Comparison of ENCODE assay signal across 16 cellular contexts in genomic region chr16:14240964-14241363, GRCh38.
"Had no signal": no experiment of that assay in that cellular context is flagged by ENCODE, and none has a peak within 500 bp of the region (broad histone marks: within the 10 kb centered on the region; RNA-seq: fewer than 3 reads in every experiment).

No MANE protein-coding gene starts in this region.

- H3K4me3 ChIP-seq: body of pancreas, gastrocnemius medialis, mucosa of descending colon, upper lobe of left lung had no signal

- H3K4me3 Mint-ChIP-seq: activated naive CD8-positive, alpha-beta T cell; central memory CD8-positive, alpha-beta T cell; dendritic cell treated with granulocyte-macrophage colony-stimulating factor and Interleukin-4, amounts not matched to agents 40 ng/mL and 50 ng/mL, for 4 days; effector memory CD8-positive, alpha-beta T cell; naive thymus-derived CD8-positive, alpha-beta T cell had no signal

- H3K27ac Mint-ChIP-seq: activated naive CD8-positive, alpha-beta T cell; dendritic cell treated with granulocyte-macrophage colony-stimulating factor and Interleukin-4, amounts not matched to agents 40 ng/mL and 50 ng/mL, for 4 days; effector memory CD8-positive, alpha-beta T cell had no signal

- H3K27me3 ChIP-seq: body of pancreas, gastrocnemius medialis, upper lobe of left lung had no signal

- DNase-seq: activated CD4-positive, alpha-beta T cell treated with anti-CD3 and anti-CD28 coated beads, Interleukin-2, amount 50 U/mL, for 48 hours; activated effector memory CD4-positive, alpha-beta T cell treated with Interleukin-2 at 50 U/mL for 16 hours; amniotic stem cell; effector memory CD8-positive, alpha-beta T cell; gastrocnemius medialis; left colon; mucosa of descending colon; naive thymus-derived CD8-positive, alpha-beta T cell; stimulated activated naive CD8-positive, alpha-beta T cell treated with anti-CD3 and anti-CD28 coated beads, Interleukin-15, Interleukin-2, amounts not matched to agents 100 U/mL and 50 U/mL, for 24 hours; upper lobe of left lung; WERI-Rb-1 had no signal

- H3K9me3 ChIP-seq: body of pancreas, gastrocnemius medialis, mucosa of descending colon, upper lobe of left lung had no signal

- H3K4me1 ChIP-seq: gastrocnemius medialis had no signal

- H3K27ac ChIP-seq: WERI-Rb-1 had no signal

- ATAC-seq: effector memory CD8-positive, alpha-beta T cell; left colon; mucosa of descending colon; naive thymus-derived CD8-positive, alpha-beta T cell; stimulated activated naive CD8-positive, alpha-beta T cell treated with anti-CD3 and anti-CD28 coated beads, Interleukin-15, Interleukin-2, amounts not matched to agents 100 U/mL and 50 U/mL, for 24 hours had no signal

- H3K27me3 Mint-ChIP-seq: activated naive CD8-positive, alpha-beta T cell; central memory CD8-positive, alpha-beta T cell; dendritic cell treated with granulocyte-macrophage colony-stimulating factor and Interleukin-4, amounts not matched to agents 40 ng/mL and 50 ng/mL, for 4 days; effector memory CD8-positive, alpha-beta T cell; naive thymus-derived CD8-positive, alpha-beta T cell; progenitor cell of endocrine pancreas had no signal

- H3K9me3 Mint-ChIP-seq: central memory CD8-positive, alpha-beta T cell; dendritic cell treated with granulocyte-macrophage colony-stimulating factor and Interleukin-4, amounts not matched to agents 40 ng/mL and 50 ng/mL, for 4 days; effector memory CD8-positive, alpha-beta T cell; naive thymus-derived CD8-positive, alpha-beta T cell had no signal

- H3K4me1 Mint-ChIP-seq: central memory CD8-positive, alpha-beta T cell; naive thymus-derived CD8-positive, alpha-beta T cell had no signal
